ENCODE assay signal across 2 cellular contexts in genomic region chr2:64014628-64015027, GRCh38.
A peak's percentile ranks its signal among the peaks of the same experiment; 100 is the strongest.
TF ChIP-seq lines count a peak whose summit lies in the region.

No MANE protein-coding gene starts in this region.

TF ChIP-seq in HepG2, 621 proteins besides CTCF, POLR2A, EP300 and RAD21:
- TF ChIP-seq ZBTB25 (CRISPR knock-in tag; IDR thresholded peaks at IDR 0.05) = no peak
- peak; percentile 77 for TF ChIP-seq ZNF629 (CRISPR knock-in tag; conservative IDR thresholded peaks at IDR 0.05)

TF ChIP-seq in K562, 482 proteins besides CTCF, POLR2A, EP300 and RAD21:
- no peak for TF ChIP-seq SREBF2 (CRISPR knock-in tag; IDR thresholded peaks at IDR 0.05)
- no peak for TF ChIP-seq TRIM24 (IDR thresholded peaks at IDR 0.05)
- TF ChIP-seq RBM25 (IDR thresholded peaks at IDR 0.05; ENCODE audit: low read depth, low read length, severe bottlenecking) = peak; percentile 66
- no peak for TF ChIP-seq HOXB6 (CRISPR knock-in tag; IDR thresholded peaks at IDR 0.05; ENCODE audit: borderline replicate concordance)
- no peak for TF ChIP-seq CAMTA2 (CRISPR knock-in tag; conservative IDR thresholded peaks at IDR 0.05)
